15 cellular contexts compared by ENCODE assay signal in genomic region chr5:14206028-14206725, GRCh38.
DNase-seq lines count a peak whose midpoint lies in the region; ATAC-seq, FAIRE-seq and TF ChIP-seq lines count a peak whose summit lies in the region.
"Had no signal": no experiment of that assay in that cellular context is flagged by ENCODE, and none has a peak within 500 bp of the region (broad histone marks: within the 10 kb centered on the region; RNA-seq: fewer than 3 reads in every experiment).

No MANE protein-coding gene starts in this region.

- H3K27me3 Mint-ChIP-seq in astrocyte (ENCODE audit: low read depth, unreplicated experiment), result no peaks in the 10 kb centered on the region
- peaks cover 2 to 28% (median 15%) of the 10 kb centered on the region in 5 donors for H3K27me3 Mint-ChIP-seq in naive thymus-derived CD8-positive, alpha-beta T cell

- H3K4me2 ChIP-seq in astrocyte (ENCODE audit: low read length) (peak overlapping the region; percentile 16), keratinocyte (ENCODE audit: control insufficient read depth, extremely low read depth, insufficient read depth, low read depth, low read length) (no peak overlapping the region), smooth muscle cell (peak overlapping the region; percentile 69)

- no peaks in the 10 kb centered on the region; a peak in 1 of 3 replicates for H3K36me3 ChIP-seq in HEK293 (ENCODE audit: control insufficient read depth in 2 of 2, insufficient read depth in 1 of 2, low read length in 2 of 2)
- peaks cover 4% of the 10 kb centered on the region for H3K36me3 ChIP-seq in astrocyte (ENCODE audit: insufficient read depth, low read length)
- H3K36me3 ChIP-seq in keratinocyte (ENCODE audit: control insufficient read depth in 2 of 2, extremely low read depth in 1 of 2, insufficient read depth in 2 of 2, low read length in 2 of 2), result peaks cover 0 to 3% of the 10 kb centered on the region in 2 experiments
- no peaks in the 10 kb centered on the region for H3K36me3 ChIP-seq in smooth muscle cell (ENCODE audit: low read depth)
- H3K36me3 ChIP-seq in tibial artery, result no peaks in the 10 kb centered on the region

- peaks cover 87% of the 10 kb centered on the region for H3K4me1 Mint-ChIP-seq in astrocyte (ENCODE audit: low read depth, unreplicated experiment)
- peaks cover 0 to 58% (median 4%) of the 10 kb centered on the region in 4 donors for H3K4me1 Mint-ChIP-seq in naive thymus-derived CD8-positive, alpha-beta T cell

- H3K9ac ChIP-seq in astrocyte (ENCODE audit: low read length), result peak overlapping the region; percentile 54
- no peak overlapping the region for H3K9ac ChIP-seq in keratinocyte (ENCODE audit: control insufficient read depth, extremely low read depth, insufficient read depth, low read length)
- H3K9ac ChIP-seq in smooth muscle cell (ENCODE audit: low read depth), result peak overlapping the region; percentile 34
- H3K9ac ChIP-seq: parathyroid adenoma had no signal

- H3K27ac ChIP-seq in HEK293 (ENCODE audit: extremely low read depth, low read depth, low read length) (no peak overlapping the region), astrocyte (ENCODE audit: low read depth, low read length) (peak overlapping the region; percentile 90), keratinocyte (ENCODE audit: control insufficient read depth, insufficient read depth, low read length) (peak overlapping the region; percentile 79), smooth muscle cell (ENCODE audit: low read depth) (peak overlapping the region; percentile 93), tibial artery (no peak overlapping the region)
- H3K27ac ChIP-seq: parathyroid adenoma had no signal

- H3K4me1 ChIP-seq in HEK293 (ENCODE audit: control insufficient read depth, insufficient read depth, low read length), result peaks cover 50% of the 10 kb centered on the region
- peaks cover 88% of the 10 kb centered on the region for H3K4me1 ChIP-seq in astrocyte (ENCODE audit: insufficient read depth, low read length)
- H3K4me1 ChIP-seq in keratinocyte (ENCODE audit: control insufficient read depth, extremely low read depth, insufficient read depth, low read length), result peaks cover 75% of the 10 kb centered on the region
- peaks cover 48% of the 10 kb centered on the region for H3K4me1 ChIP-seq in smooth muscle cell (ENCODE audit: low read depth)
- peaks cover 0 to 84% (median 15%) of the 10 kb centered on the region in 4 donors for H3K4me1 ChIP-seq in tibial artery
- H3K4me1 ChIP-seq: parathyroid adenoma had no signal

- peaks cover 38% of the 10 kb centered on the region for H4K20me1 ChIP-seq in astrocyte (ENCODE audit: insufficient read depth, low read length)
- no peaks in the 10 kb centered on the region for H4K20me1 ChIP-seq in keratinocyte (ENCODE audit: control insufficient read depth, extremely low read depth, insufficient read depth, low read length)
- H4K20me1 ChIP-seq in smooth muscle cell (ENCODE audit: low read depth), result peaks cover 5% of the 10 kb centered on the region

- CTCF ChIA-PET in HEK293 (lab: Yijun Ruan, JAX), result interaction anchor here (0.7 to 0.9 kb wide), 2 partner anchors 11 to 94 kb away, joined by 4 to 6 read pairs; no protein-coding TSS in a partner anchor

- dilution Hi-C loops in keratinocyte (cut with MboI; ENCODE audit: extremely low pct_ligation_motif_present, low sequenced_read_pairs), result no loop called here

- intact Hi-C loops in tibial artery (cut with DNase I; ENCODE audit: low total_unique reads), result loop anchor here (10.0 kb wide), 1 partner anchor 59 kb away; no protein-coding TSS in a partner anchor

- H3K27me3 ChIP-seq in astrocyte (ENCODE audit: insufficient read depth, low read length) (no peaks in the 10 kb centered on the region), keratinocyte (ENCODE audit: control insufficient read depth, extremely low read depth, insufficient read depth, low read length) (no peaks in the 10 kb centered on the region), smooth muscle cell (ENCODE audit: low read depth) (no peaks in the 10 kb centered on the region), tibial artery (no peaks in the 10 kb centered on the region)

- TF ChIP-seq CTCF in HEK293 (tag by site-specific recombination; IDR thresholded peaks at IDR 0.05), result no peak
- no peak for TF ChIP-seq CTCF in astrocyte (IDR thresholded peaks at IDR 0.05; ENCODE audit: insufficient read depth, low read depth, low read length)
- TF ChIP-seq CTCF in keratinocyte (optimal IDR thresholded peaks at IDR 0.05 in 1 of 3, IDR thresholded peaks at IDR 0.05 in 1 of 3, conservative IDR thresholded peaks at IDR 0.05 in 1 of 3; ENCODE audit: extremely low read depth in 1 of 3, insufficient read depth in 2 of 3, low read length in 3 of 3), result no peak
- TF ChIP-seq CTCF in smooth muscle cell (IDR thresholded peaks at IDR 0.05; ENCODE audit: borderline replicate concordance, insufficient read depth, poor library complexity, severe bottlenecking), result no peak
- no peak for TF ChIP-seq CTCF in tibial artery (IDR thresholded peaks at IDR 0.05)

- peaks cover 4% of the 10 kb centered on the region for H3K36me3 Mint-ChIP-seq in astrocyte (ENCODE audit: low read depth, unreplicated experiment)
- no peaks in the 10 kb centered on the region for H3K36me3 Mint-ChIP-seq in naive thymus-derived CD8-positive, alpha-beta T cell
- H3K36me3 Mint-ChIP-seq: activated CD4-positive, alpha-beta memory T cell treated with anti-CD3 and anti-CD28 coated beads for 36 hours had no signal

- H2AFZ ChIP-seq in astrocyte (ENCODE audit: low read depth, low read length) (no peak overlapping the region), keratinocyte (ENCODE audit: control insufficient read depth, low read length) (no peak overlapping the region), smooth muscle cell (ENCODE audit: low read depth) (no peak overlapping the region)
- H2AFZ ChIP-seq: parathyroid adenoma had no signal

- H3K9me1 ChIP-seq in keratinocyte (ENCODE audit: control insufficient read depth, extremely low read depth, insufficient read depth, low read length), result peaks cover 9% of the 10 kb centered on the region

- FAIRE-seq in astrocyte (lab: Jason Lieb, UNC) (no peak), keratinocyte (lab: Jason Lieb, UNC) (no peak)

- peak overlapping the region; percentile 80 for H3K27ac Mint-ChIP-seq in astrocyte (ENCODE audit: unreplicated experiment)
- H3K27ac Mint-ChIP-seq in naive thymus-derived CD8-positive, alpha-beta T cell, result no peak overlapping the region
- H3K27ac Mint-ChIP-seq: activated CD4-positive, alpha-beta memory T cell treated with anti-CD3 and anti-CD28 coated beads for 36 hours had no signal

- peak overlapping the region; percentile 20 for H3K4me3 Mint-ChIP-seq in astrocyte (ENCODE audit: unreplicated experiment)
- H3K4me3 Mint-ChIP-seq in naive thymus-derived CD8-positive, alpha-beta T cell, result no peak overlapping the region
- H3K4me3 Mint-ChIP-seq: activated CD4-positive, alpha-beta memory T cell treated with anti-CD3 and anti-CD28 coated beads for 36 hours had no signal

- POLR2A ChIA-PET in HEK293 (lab: Yijun Ruan, JAX), result no interaction called here
- POLR2A ChIA-PET in naive thymus-derived CD8-positive, alpha-beta T cell (lab: Charles Lee), result no interaction called here

- WGBS in smooth muscle cell (ENCODE audit: low lambda C conversion rate), result 63% methylated on average over 11 of the region's 11 CpGs

- H3K9me3 Mint-ChIP-seq in astrocyte (ENCODE audit: unreplicated experiment), result no peaks in the 10 kb centered on the region
- no peaks in the 10 kb centered on the region for H3K9me3 Mint-ChIP-seq in naive thymus-derived CD8-positive, alpha-beta T cell
- H3K9me3 Mint-ChIP-seq: activated CD4-positive, alpha-beta memory T cell treated with anti-CD3 and anti-CD28 coated beads for 36 hours had no signal

- DNase-seq in astrocyte (ENCODE audit: low read depth) (peak; percentile 68), keratinocyte (ENCODE audit: low read depth, low spot score) (no peak), smooth muscle cell (lab: John Stamatoyannopoulos, UW; ENCODE audit: unreplicated experiment) (no peak), amniotic stem cell (lab: John Stamatoyannopoulos, UW) (no peak), GF-D8 (lab: John Stamatoyannopoulos, UW) (no peak), tibial artery (no peak)
- no peak for DNase-seq in naive thymus-derived CD8-positive, alpha-beta T cell
- DNase-seq: activated CD4-positive, alpha-beta memory T cell treated with anti-CD3 and anti-CD28 coated beads for 36 hours; activated gamma-delta T cell treated with Interleukin-2 at 50 U/mL for 16 hours; NCI-H187; Right ventricle myocardium superior; T1000 had no signal

- H3K4me3 ChIP-seq in HEK293 (ENCODE audit: low read depth, low read length) (no peak overlapping the region), astrocyte (ENCODE audit: insufficient read depth, low read depth, low read length) (no peak overlapping the region), keratinocyte (ENCODE audit: control insufficient read depth in 2 of 3, extremely low read depth in 1 of 3, insufficient read depth in 2 of 3, low read depth in 1 of 3, low read length in 3 of 3) (no peak overlapping the region), smooth muscle cell (no peak overlapping the region), tibial artery (no peak overlapping the region)
- H3K4me3 ChIP-seq: lung had no signal

- peaks cover 99% of the 10 kb centered on the region for H3K79me2 ChIP-seq in astrocyte (ENCODE audit: insufficient read depth, low read length)
- peaks cover 93% of the 10 kb centered on the region for H3K79me2 ChIP-seq in keratinocyte (ENCODE audit: control insufficient read depth, insufficient read depth, low read length)
- H3K79me2 ChIP-seq in smooth muscle cell (ENCODE audit: low read depth), result peaks cover 88% of the 10 kb centered on the region

- ATAC-seq in naive thymus-derived CD8-positive, alpha-beta T cell, result no peak

- no peaks in the 10 kb centered on the region for H3K9me3 ChIP-seq in HEK293 (ENCODE audit: control insufficient read depth, insufficient read depth, low read depth, low read length)
- no peaks in the 10 kb centered on the region for H3K9me3 ChIP-seq in astrocyte (ENCODE audit: insufficient read depth, low read depth, low read length)
- no peaks in the 10 kb centered on the region for H3K9me3 ChIP-seq in keratinocyte (ENCODE audit: control insufficient read depth, low read depth, low read length)
- H3K9me3 ChIP-seq in smooth muscle cell (replicated peaks; ENCODE audit: low read depth), result no peaks in the 10 kb centered on the region
- no peaks in the 10 kb centered on the region for H3K9me3 ChIP-seq in tibial artery

- H3F3A ChIP-seq in smooth muscle cell (ENCODE audit: low read depth), result peaks cover 22% of the 10 kb centered on the region

TF ChIP-seq in HEK293, 187 proteins besides CTCF, POLR2A, EP300 and RAD21 (continues in another document):
- TF ChIP-seq KLF10 (tag by site-specific recombination; IDR thresholded peaks at IDR 0.05) (no peak), ZNF121 (tag by site-specific recombination; IDR thresholded peaks at IDR 0.05) (peak; percentile 85), ZNF600 (tag by site-specific recombination; IDR thresholded peaks at IDR 0.05) (0 out of 2 replicates have a peak, but pooled peaks have one; percentile 38)

Comparison
In these comparisons a context has a peak if more than half of its experiments do, and no peak if none do; other contexts are left out.
1. H3K27ac ChIP-seq: peak in astrocyte (single experiment), keratinocyte (single experiment) and smooth muscle cell (single experiment); none in HEK293 (single experiment) and tibial artery (0 of 2).